In genomic region chr15:49293941-49294340, GRCh38 we compare ENCODE assay signal across 8 cellular contexts.
"Had no signal": no experiment of that assay in that cellular context is flagged by ENCODE, and none has a peak within 500 bp of the region (broad histone marks: within the 10 kb centered on the region; RNA-seq: fewer than 3 reads in every experiment).

No MANE protein-coding gene starts in this region.

- H3K4me3 ChIP-seq: GM12878 had no signal

- DNase-seq: GDM1, GF-D8 had no signal

- ATAC-seq: GM12878 had no signal

- FAIRE-seq: G401.6, GM12878, GM12891, GM12892, GM18507, GM19239 had no signal
